In the genomic region with DNA sequence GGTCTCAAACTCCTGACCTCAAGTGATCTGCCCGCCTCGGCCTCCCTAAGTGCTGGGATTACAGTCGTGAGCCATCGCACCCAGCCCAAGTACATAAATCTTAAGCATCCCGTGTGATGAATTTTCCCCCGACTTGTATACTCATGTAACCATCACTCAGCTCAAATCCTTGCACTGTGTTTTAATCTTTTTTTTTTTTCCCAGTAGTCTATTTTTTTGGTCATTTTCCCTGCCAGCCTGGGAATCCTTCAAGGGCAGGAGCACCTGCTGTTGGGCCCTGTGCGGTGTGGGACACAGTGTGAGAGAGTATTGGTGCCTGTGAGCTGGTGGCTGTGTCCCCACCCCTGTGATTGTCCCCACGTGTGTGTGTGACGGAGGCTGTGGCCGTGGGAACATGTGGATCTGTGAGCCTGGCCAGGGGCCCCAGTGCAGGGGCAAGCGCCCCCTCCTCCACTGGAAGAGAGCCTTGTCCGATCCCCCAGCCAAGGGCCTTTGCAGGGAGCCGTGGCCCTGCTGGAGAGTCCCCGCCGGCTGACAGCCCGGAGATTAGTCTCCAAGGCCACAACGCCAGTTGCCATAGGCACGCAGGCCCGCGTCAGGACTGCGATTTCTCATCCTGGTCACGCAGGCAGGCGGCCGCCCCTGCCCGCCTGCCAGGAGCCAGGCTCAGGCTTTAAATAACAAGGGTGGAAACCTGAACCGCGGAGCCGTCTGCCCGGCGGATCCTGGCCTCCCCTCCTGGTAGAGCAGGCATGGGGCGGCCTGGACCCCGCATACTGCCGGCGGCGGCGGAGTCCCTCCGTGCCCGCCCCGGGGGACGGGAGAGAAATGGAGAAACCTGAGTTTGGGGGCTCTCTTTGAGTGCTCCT, we compare ENCODE assay signal across 7 cellular contexts. TPM values are rescaled to one million over a fixed set of nuclear protein-coding genes. Genes with fewer than 3 reads are reported as not detected.
DNase-seq lines count a peak whose midpoint lies in the region; ATAC-seq and TF ChIP-seq lines count a peak whose summit lies in the region.

No MANE protein-coding gene starts in this region.

- H3K4me3 Mint-ChIP-seq in WTC11 = peak overlapping the region; percentile 28; the same call in 1 of the 2 replicates
- H3K4me3 Mint-ChIP-seq in naive thymus-derived CD8-positive, alpha-beta T cell = no peak overlapping the region

- ATAC-seq in WTC11 = peak; percentile 87
- ATAC-seq in naive thymus-derived CD8-positive, alpha-beta T cell = no peak

- intact Hi-C loops in head of caudate nucleus (cut with DNase I) = no loop called here

- TF ChIP-seq CTCF in WTC11 (IDR thresholded peaks at IDR 0.05) = no peak

- POLR2A ChIA-PET in WTC11 (lab: Charles Lee) = interaction anchor here (0.5 to 0.6 kb wide), 2 partner anchors 33 to 73 kb away, joined by 4 read pairs; no protein-coding TSS in a partner anchor
- POLR2A ChIA-PET in naive thymus-derived CD8-positive, alpha-beta T cell (lab: Charles Lee) = no interaction called here

- DNase-seq in HK-2 (ENCODE audit: unreplicated experiment) (peak; percentile 75), WTC11 (ENCODE audit: low spot score) (peak; percentile 78), head of caudate nucleus (peak; percentile 53 to 90 (median 78)), nucleus accumbens (lab: John Stamatoyannopoulos, UW) (peak in 55 of 56 donors; percentile 26 to 91 (median 72)), NOMO-1 treated with DMSO at 0.1 percent for 48 hours (lab: John Stamatoyannopoulos, UW; ENCODE audit: unreplicated experiment) (no peak), NCI-H748 (lab: John Stamatoyannopoulos, UW; ENCODE audit: unreplicated experiment) (no peak)
- DNase-seq in naive thymus-derived CD8-positive, alpha-beta T cell = no peak

- H3K27me3 Mint-ChIP-seq in WTC11 (ENCODE audit: low read depth) = no peaks in the 10 kb centered on the region
- peaks cover 8 to 22% (median 11%) of the 10 kb centered on the region in 5 donors for H3K27me3 Mint-ChIP-seq in naive thymus-derived CD8-positive, alpha-beta T cell

- no peaks in the 10 kb centered on the region for H3K9me3 Mint-ChIP-seq in WTC11
- H3K9me3 Mint-ChIP-seq in naive thymus-derived CD8-positive, alpha-beta T cell = no peaks in the 10 kb centered on the region

- peak overlapping the region; percentile 85 for H3K27ac Mint-ChIP-seq in WTC11
- no peak overlapping the region for H3K27ac Mint-ChIP-seq in naive thymus-derived CD8-positive, alpha-beta T cell

- H3K36me3 Mint-ChIP-seq in WTC11 = no peaks in the 10 kb centered on the region
- H3K36me3 Mint-ChIP-seq in naive thymus-derived CD8-positive, alpha-beta T cell = no peaks in the 10 kb centered on the region

- peaks cover 40% of the 10 kb centered on the region for H3K4me1 Mint-ChIP-seq in WTC11
- peaks cover 4 to 19% (median 5%) of the 10 kb centered on the region in 4 donors for H3K4me1 Mint-ChIP-seq in naive thymus-derived CD8-positive, alpha-beta T cell

- CTCF ChIA-PET in WTC11 (lab: Charles Lee) = interaction anchor here (0.6 kb wide), 1 partner anchor 21 kb away, joined by 4 read pairs; no protein-coding TSS in a partner anchor

TF ChIP-seq in WTC11, 78 proteins besides CTCF, POLR2A, EP300 and RAD21:
- TF ChIP-seq SP1 (CRISPR knock-in tag; conservative IDR thresholded peaks at IDR 0.05) = 0 out of 2 replicates have a peak, but pooled peaks have one; percentile 27
- TF ChIP-seq, protein P1, sequence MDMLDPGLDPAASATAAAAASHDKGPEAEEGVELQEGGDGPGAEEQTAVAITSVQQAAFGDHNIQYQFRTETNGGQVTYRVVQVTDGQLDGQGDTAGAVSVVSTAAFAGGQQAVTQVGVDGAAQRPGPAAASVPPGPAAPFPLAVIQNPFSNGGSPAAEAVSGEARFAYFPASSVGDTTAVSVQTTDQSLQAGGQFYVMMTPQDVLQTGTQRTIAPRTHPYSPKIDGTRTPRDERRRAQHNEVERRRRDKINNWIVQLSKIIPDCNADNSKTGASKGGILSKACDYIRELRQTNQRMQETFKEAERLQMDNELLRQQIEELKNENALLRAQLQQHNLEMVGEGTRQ (CRISPR knock-in tag; IDR thresholded peaks at IDR 0.05) = no peak
TF ChIP-seq in WTC11: peak in this region for 1.

RNA-seq across cellular contexts. Expression of a gene that starts 26.5 kb away (rescaled TPM):
- total RNA-seq in WTC11 (2021) = 41.6 to 43.5 TPM (median 42.9 TPM) in 3 replicates
- 1 to 10 TPM; 1.3 to 1.8 TPM for total RNA-seq in naive thymus-derived CD8-positive, alpha-beta T cell
- not detected for polyA plus RNA-seq in naive thymus-derived CD8-positive, alpha-beta T cell

Comparison
In these comparisons a context has a peak if more than half of its experiments do, and no peak if none do; other contexts are left out.
1. DNase-seq: peak in HK-2 (single experiment), WTC11 (single experiment), head of caudate nucleus (42 of 42) and nucleus accumbens (55 of 56); none in NOMO-1 treated with DMSO at 0.1 percent for 48 hours (single experiment), NCI-H748 (single experiment) and naive thymus-derived CD8-positive, alpha-beta T cell (0 of 10).
2. RNA of a gene that starts 26.5 kb away (total RNA-seq): 41.6 to 43.5 TPM in WTC11; 1.3 to 1.8 TPM in naive thymus-derived CD8-positive, alpha-beta T cell; every median in the first group is over 10 times any median in the second.